In the genomic region with DNA sequence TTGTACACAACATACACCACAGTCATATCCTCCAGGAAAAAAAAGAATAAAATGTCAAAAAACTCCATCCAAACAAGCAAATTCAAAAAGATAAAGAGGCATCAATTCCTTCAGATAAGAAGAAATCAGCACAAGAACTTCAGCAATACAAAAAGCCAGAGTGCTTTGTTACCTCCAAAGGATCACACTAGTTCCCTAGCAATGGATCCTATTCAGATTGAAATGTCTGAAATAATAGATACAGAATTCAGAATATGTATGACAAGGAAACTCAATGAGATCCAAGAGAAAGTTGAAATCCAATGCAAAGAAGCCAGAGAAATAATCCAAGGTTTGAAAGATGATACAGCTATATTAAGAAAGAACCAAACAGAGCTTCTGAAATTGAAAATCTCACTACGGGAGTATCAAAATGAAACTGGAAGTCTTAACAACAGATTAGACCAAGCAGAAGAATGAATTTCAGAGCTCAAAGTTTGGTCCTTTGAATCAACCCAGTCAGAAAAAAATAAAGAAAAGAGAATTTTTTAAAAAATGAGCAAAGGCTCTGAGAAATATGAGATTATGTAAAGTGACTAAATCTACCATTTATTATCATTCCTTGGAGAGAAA, we compare ENCODE assay signal across 10 cellular contexts.
A peak's percentile ranks its signal among the peaks of the same experiment; 100 is the strongest.
DNase-seq lines count a peak whose midpoint lies in the region; ATAC-seq, FAIRE-seq and TF ChIP-seq lines count a peak whose summit lies in the region.
"Had no signal": no experiment of that assay in that cellular context is flagged by ENCODE, and none has a peak within 500 bp of the region (broad histone marks: within the 10 kb centered on the region; RNA-seq: fewer than 3 reads in every experiment).

No MANE protein-coding gene starts in this region.

- RAD21 ChIA-PET in GM12878 (lab: Charles Lee; ENCODE audit: unreplicated experiment), result interaction anchor here (0.8 to 0.9 kb wide), 2 partner anchors 18 to 125 kb away, joined by 3 read pairs; no protein-coding TSS in a partner anchor

- peaks cover 0 to 5% of the 10 kb centered on the region in 2 experiments; a peak in 2 of 4 replicates for H3K27me3 ChIP-seq in GM12878 (replicated peaks in 1 of 2; ENCODE audit: control insufficient read depth in 2 of 2, insufficient read depth in 2 of 2, low read length in 1 of 2)
- no peaks in the 10 kb centered on the region for H3K27me3 ChIP-seq in sigmoid colon
- H3K27me3 ChIP-seq in spleen (replicated peaks in 1 of 7), result no peaks in the 10 kb centered on the region

- H3K36me3 ChIP-seq in GM12878 (ENCODE audit: control insufficient read depth in 2 of 2, insufficient read depth in 2 of 2, low read length in 1 of 2) (no peaks in the 10 kb centered on the region), sigmoid colon (no peaks in the 10 kb centered on the region), spleen (no peaks in the 10 kb centered on the region)

- DNase-seq in GM12878 (ENCODE audit: low read depth, low spot score), result no peak
- DNase-seq in NCI-H1048 (lab: John Stamatoyannopoulos, UW), result no peak
- no peak for DNase-seq in sigmoid colon
- DNase-seq in GOT3 (lab: John Stamatoyannopoulos, UW), result no peak
- no peak for DNase-seq in spleen
- DNase-seq: NCI-H510A, SW 1271 had no signal

- ATAC-seq in GM18517 (IDR thresholded peaks at IDR 0.05; ENCODE audit: unreplicated experiment), result peak; percentile 88
- peak; percentile 87 for ATAC-seq in GM21381 (IDR thresholded peaks at IDR 0.05; ENCODE audit: unreplicated experiment)
- peak; percentile 77 for ATAC-seq in HG03066 (IDR thresholded peaks at IDR 0.05; ENCODE audit: low read depth, unreplicated experiment)
- ATAC-seq in GM12878, result peak; percentile 89

- peaks cover 8% of the 10 kb centered on the region for H3K4me1 ChIP-seq in GM12878 (ENCODE audit: control insufficient read depth, insufficient read depth, low read length)
- no peaks in the 10 kb centered on the region for H3K4me1 ChIP-seq in sigmoid colon
- H3K4me1 ChIP-seq in spleen, result no peaks in the 10 kb centered on the region

- H3K9ac ChIP-seq in GM12878 (ENCODE audit: control insufficient read depth, insufficient read depth, low read length), result no peak overlapping the region

- no peak overlapping the region for H3K4me3 ChIP-seq in GM12878
- no peak overlapping the region for H3K4me3 ChIP-seq in sigmoid colon
- H3K4me3 ChIP-seq in spleen, result no peak overlapping the region

- 0% methylated on average over 1 of the region's 1 CpG for WGBS in GM12878 (ENCODE audit: insufficient coverage, insufficient replicate concordance, low lambda C conversion rate, missing lambda C conversion rate)
- WGBS in sigmoid colon, 2 donors, result 68 to 83% methylated on average over 1 of the region's 1 CpG
- 58 to 73% (median 60%) methylated on average over 1 of the region's 1 CpG for WGBS in spleen, 5 donors

- peak; percentile 64 for FAIRE-seq in GM12878 (lab: Jason Lieb, UNC)

- no peaks in the 10 kb centered on the region for H3K79me2 ChIP-seq in GM12878 (ENCODE audit: control insufficient read depth, insufficient read depth, low read length)

- no peak overlapping the region for H3K27ac ChIP-seq in GM12878 (ENCODE audit: control insufficient read depth, insufficient read depth)
- no peak overlapping the region for H3K27ac ChIP-seq in sigmoid colon
- H3K27ac ChIP-seq in spleen, result no peak overlapping the region

- H3K9me3 ChIP-seq in GM12878 (replicated peaks; ENCODE audit: control insufficient read depth, insufficient read depth, low read length) (no peaks in the 10 kb centered on the region; the same call in 2 of the 3 replicates), sigmoid colon (no peaks in the 10 kb centered on the region), spleen (peaks cover 0 to 16% (median 14%) of the 10 kb centered on the region in 8 donors)

- peak overlapping the region; percentile 52 for H3K4me2 ChIP-seq in GM12878 (ENCODE audit: control insufficient read depth, insufficient read depth)

- POLR2A ChIA-PET in GM12878 (lab: Charles Lee), result no interaction called here

- TF ChIP-seq POLR2A in GM12878 (IDR thresholded peaks at IDR 0.05; ENCODE audit: low read depth, low read length), result no peak
- TF ChIP-seq POLR2A in sigmoid colon (IDR thresholded peaks at IDR 0.05), result no peak
- no peak for TF ChIP-seq POLR2A in spleen (IDR thresholded peaks at IDR 0.05)

- TF ChIP-seq EP300 in GM12878 (IDR thresholded peaks at IDR 0.05; ENCODE audit: borderline replicate concordance in 1 of 2, control insufficient read depth in 1 of 2, low read depth in 2 of 2, low read length in 2 of 2) (no peak), sigmoid colon (IDR thresholded peaks at IDR 0.05) (no peak)

- CTCF ChIA-PET in GM12878 (lab: Yijun Ruan, JAX), result interaction anchor here (0.6 to 1.3 kb wide), 5 partner anchors 40 to 125 kb away, joined by 3 to 4 read pairs (median 3); no protein-coding TSS in a partner anchor

- no peak overlapping the region for H2AFZ ChIP-seq in GM12878 (ENCODE audit: control insufficient read depth, low read depth, low read length)

- intact Hi-C loops in GM12878 (cut with micrococcal nuclease; ENCODE audit: unreplicated experiment) (no loop called here), sigmoid colon (cut with DNase I) (no loop called here), spleen (cut with DNase I; ENCODE audit: low total_unique reads) (no loop called here)

- TF ChIP-seq CTCF in GM12878 (IDR thresholded peaks at IDR 0.05 in 2 of 3, conservative IDR thresholded peaks at IDR 0.05 in 1 of 3; ENCODE audit: control insufficient read depth in 2 of 3, extremely low read depth in 1 of 3, insufficient read depth in 1 of 3, low read depth in 3 of 3, low read length in 3 of 3) (no peak), sigmoid colon (IDR thresholded peaks at IDR 0.05) (no peak), spleen (IDR thresholded peaks at IDR 0.05 in 8 of 11, conservative IDR thresholded peaks at IDR 0.05 in 3 of 11) (no peak)

- no peaks in the 10 kb centered on the region for H4K20me1 ChIP-seq in GM12878 (ENCODE audit: control insufficient read depth, insufficient read depth)

- SMC1A ChIA-PET in GM12878 (lab: Charles Lee; ENCODE audit: uncharacterized antibody, unreplicated experiment), result interaction anchor here (0.9 to 1.0 kb wide), 6 partner anchors 14 to 107 kb away, joined by 3 to 5 read pairs (median 3); no protein-coding TSS in a partner anchor

- no TSS peak for BruUV-seq in GM12878 (replicated peaks; lab: Mats Ljungman, UMichigan)

- no peak for TF ChIP-seq RAD21 in GM12878 (IDR thresholded peaks at IDR 0.05; ENCODE audit: insufficient read depth, low read depth, low read length)

- in situ Hi-C loops in GM12878 (cut with MboI), result no loop called here

TF ChIP-seq in GM12878, 131 proteins besides CTCF, POLR2A, EP300 and RAD21:
- TF ChIP-seq JUNB (IDR thresholded peaks at IDR 0.05), result peak; percentile 40; the same call in 1 of the 2 replicates
- TF ChIP-seq, protein P1, sequence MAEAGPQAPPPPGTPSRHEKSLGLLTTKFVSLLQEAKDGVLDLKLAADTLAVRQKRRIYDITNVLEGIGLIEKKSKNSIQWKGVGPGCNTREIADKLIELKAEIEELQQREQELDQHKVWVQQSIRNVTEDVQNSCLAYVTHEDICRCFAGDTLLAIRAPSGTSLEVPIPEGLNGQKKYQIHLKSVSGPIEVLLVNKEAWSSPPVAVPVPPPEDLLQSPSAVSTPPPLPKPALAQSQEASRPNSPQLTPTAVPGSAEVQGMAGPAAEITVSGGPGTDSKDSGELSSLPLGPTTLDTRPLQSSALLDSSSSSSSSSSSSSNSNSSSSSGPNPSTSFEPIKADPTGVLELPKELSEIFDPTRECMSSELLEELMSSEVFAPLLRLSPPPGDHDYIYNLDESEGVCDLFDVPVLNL (IDR thresholded peaks at IDR 0.05; ENCODE audit: low read depth, low read length), result no peak
